9 cellular contexts compared by ENCODE assay signal in the genomic region with DNA sequence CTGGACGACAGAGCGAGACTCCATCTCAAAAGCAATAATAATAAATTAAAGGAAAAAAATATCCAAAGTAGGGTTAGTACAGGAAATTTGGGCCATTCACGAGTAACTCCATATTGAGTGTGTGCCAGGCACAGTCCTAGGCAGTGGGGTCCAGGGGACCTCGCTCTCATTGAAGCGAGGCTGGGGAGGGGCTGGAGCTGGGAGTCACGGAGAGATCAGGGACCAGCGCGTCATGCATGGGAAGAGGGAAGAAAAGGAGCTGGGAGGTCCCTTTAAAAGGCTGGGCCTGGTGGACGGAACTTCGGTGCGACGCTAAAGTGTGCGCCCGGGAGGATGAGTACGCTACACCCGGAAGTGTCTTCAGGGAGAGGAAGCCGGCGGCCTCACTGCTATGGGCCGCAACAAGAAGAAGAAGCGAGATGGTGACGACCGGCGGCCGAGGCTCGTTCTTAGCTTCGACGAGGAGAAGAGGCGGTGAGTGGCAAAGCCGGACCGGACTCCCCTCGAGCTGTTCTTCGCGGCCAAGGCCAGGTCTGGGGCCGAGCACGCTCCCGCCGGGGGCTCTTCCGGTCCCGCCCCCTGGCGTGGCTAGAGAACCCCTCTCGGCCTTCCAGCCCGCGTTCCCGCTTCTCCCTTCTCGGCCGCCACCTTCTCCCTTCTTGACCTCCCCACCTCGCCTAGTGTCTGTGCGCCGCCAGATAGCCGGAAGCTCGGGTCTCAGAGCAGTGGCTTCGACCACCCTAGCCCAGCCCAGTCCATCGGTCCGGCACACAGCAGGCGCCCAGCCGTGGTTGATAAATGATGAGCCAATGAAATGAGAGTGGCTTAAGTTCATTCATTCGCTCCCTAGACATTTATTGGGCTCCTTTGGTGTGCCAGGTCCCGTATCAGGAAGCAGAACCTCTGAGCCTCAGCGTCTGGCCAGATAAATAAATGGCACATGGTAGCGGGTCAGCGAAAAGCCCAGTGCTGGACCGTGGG. TPM values are rescaled to one million over a fixed set of nuclear protein-coding genes. Genes with fewer than 3 reads are reported as not detected.
DNase-seq lines count a peak whose midpoint lies in the region; ATAC-seq, FAIRE-seq and TF ChIP-seq lines count a peak whose summit lies in the region.
"Had no signal": no experiment of that assay in that cellular context is flagged by ENCODE, and none has a peak within 500 bp of the region (broad histone marks: within the 10 kb centered on the region; RNA-seq: fewer than 3 reads in every experiment).

A gene with protein sequence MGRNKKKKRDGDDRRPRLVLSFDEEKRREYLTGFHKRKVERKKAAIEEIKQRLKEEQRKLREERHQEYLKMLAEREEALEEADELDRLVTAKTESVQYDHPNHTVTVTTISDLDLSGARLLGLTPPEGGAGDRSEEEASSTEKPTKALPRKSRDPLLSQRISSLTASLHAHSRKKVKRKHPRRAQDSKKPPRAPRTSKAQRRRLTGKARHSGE (plus strand): TSS at position 342 of the 981 bp plus-strand sequence. CDS start 50 bp downstream, at position 392.

- peak within 1 kb of the TSS; percentile 94 for H2AFZ ChIP-seq in H1 (ENCODE audit: low read length)

- H4K5ac ChIP-seq in H1 (ENCODE audit: insufficient read length, low read depth, low read length) = peak within 1 kb of the TSS; percentile 96
- peak within 1 kb of the TSS; percentile 23 for H4K5ac ChIP-seq in mesendoderm (ENCODE audit: low read length)

- H4K8ac ChIP-seq in H1 (ENCODE audit: extremely low read depth, insufficient read depth, low read length) (peak within 1 kb of the TSS; percentile 99), mesendoderm (ENCODE audit: low read depth, low read length) (peak within 1 kb of the TSS; percentile 88)

- H3K9me3 ChIP-seq in BLaER1 treated with 17β-estradiol and CSF1 and Interleukin-3, amounts not matched to agents 10 nM and 100 nM (replicated peaks in 1 of 11) = no peaks in the 10 kb centered on the region
- H3K9me3 ChIP-seq in H1 (ENCODE audit: insufficient read depth in 2 of 2, low read depth in 1 of 2, low read length in 1 of 2) = no peaks in the 10 kb centered on the region

- H3K27ac ChIP-seq in BLaER1 treated with 17β-estradiol and CSF1 and Interleukin-3, amounts not matched to agents 10 nM and 100 nM = peak within 1 kb of the TSS; percentile 82 to 97 (median 93)
- H3K27ac ChIP-seq in H1 (ENCODE audit: low read depth, low read length) = peak within 1 kb of the TSS; percentile 88
- H3K27ac ChIP-seq in mesendoderm (ENCODE audit: low read depth, low read length) = peak within 1 kb of the TSS; percentile 70

- H3K56ac ChIP-seq in H1 (replicated peaks; ENCODE audit: insufficient read length, low read depth, low read length) = peak within 1 kb of the TSS; percentile 79
- peak within 1 kb of the TSS; percentile 96 for H3K56ac ChIP-seq in mesendoderm (ENCODE audit: low read length)

- no peaks in the 10 kb centered on the region for H3K27me3 ChIP-seq in BLaER1 treated with 17β-estradiol and CSF1 and Interleukin-3, amounts not matched to agents 10 nM and 100 nM
- no peaks in the 10 kb centered on the region for H3K27me3 ChIP-seq in H1 (replicated peaks in 1 of 4; ENCODE audit: control insufficient read depth in 3 of 4, extremely low read depth in 1 of 4, insufficient read depth in 3 of 4, low read length in 3 of 4)
- H3K27me3 ChIP-seq in mesendoderm (ENCODE audit: insufficient read depth, low read length, poor library complexity) = no peaks in the 10 kb centered on the region

- ATAC-seq in GM19351 (IDR thresholded peaks at IDR 0.05; ENCODE audit: unreplicated experiment) = peak; percentile 73

- H3K4me2 ChIP-seq in BLaER1 treated with 17β-estradiol and CSF1 and Interleukin-3, amounts not matched to agents 10 nM and 100 nM = peak within 1 kb of the TSS; percentile 74 to 96 (median 90)
- peak within 1 kb of the TSS; percentile 85 to 98 for H3K4me2 ChIP-seq in H1 (ENCODE audit: insufficient read depth in 1 of 2, low read depth in 2 of 2, low read length in 2 of 2)
- peak within 1 kb of the TSS; percentile 99 for H3K4me2 ChIP-seq in mesendoderm (ENCODE audit: low read length)

- 6% methylated on average over 57 of the region's 62 CpGs; no CpG with 5 or more reads in 1 of the 2 experiments for WGBS in H1 (ENCODE audit: extremely low coverage in 1 of 2, insufficient coverage in 1 of 2, insufficient read length in 1 of 2, insufficient replicate concordance in 2 of 2, low coverage in 1 of 2, low lambda C conversion rate in 2 of 2, missing lambda C conversion rate in 1 of 2), 2 experiments
- WGBS in mesendoderm (ENCODE audit: extremely low coverage, insufficient coverage, low lambda C conversion rate) = no CpG with 5 or more reads among the region's 62 CpGs

- POLR2A ChIA-PET in H1 (lab: Charles Lee; ENCODE audit: partially characterized antibody) = interaction anchor here (0.6 to 2.7 kb wide), 19 partner anchors 10 to 120 kb away, joined by 3 to 26 read pairs (median 3); a partner anchor contains a TSS

- no peak for TF ChIP-seq RAD21 in H1 (IDR thresholded peaks at IDR 0.05 in 1 of 2, conservative IDR thresholded peaks at IDR 0.05 in 1 of 2; ENCODE audit: low read depth in 2 of 2, low read length in 2 of 2)

- H3K9ac ChIP-seq in BLaER1 treated with 17β-estradiol and CSF1 and Interleukin-3, amounts not matched to agents 10 nM and 100 nM = peak within 1 kb of the TSS; percentile 86 to 97 (median 91)
- peak within 1 kb of the TSS; percentile 65 to 85 (median 72) for H3K9ac ChIP-seq in H1 (replicated peaks in 1 of 4; ENCODE audit: extremely low read depth in 1 of 4, low read depth in 3 of 4, low read length in 3 of 4)
- H3K9ac ChIP-seq in mesendoderm (ENCODE audit: low read length) = peak within 1 kb of the TSS; percentile 95

- H3K4me3 ChIP-seq in BLaER1 treated with 17β-estradiol and CSF1 and Interleukin-3, amounts not matched to agents 10 nM and 100 nM = peak within 1 kb of the TSS; percentile 78 to 100 (median 92)
- peak within 1 kb of the TSS; percentile 62 to 97 (median 87) for H3K4me3 ChIP-seq in H1 (ENCODE audit: extremely low read depth in 1 of 4, insufficient read depth in 2 of 4, low read depth in 3 of 4, low read length in 4 of 4)
- peak within 1 kb of the TSS; percentile 90 for H3K4me3 ChIP-seq in mesendoderm (ENCODE audit: low read length)

- DNase-seq in HK-2 (ENCODE audit: unreplicated experiment) (peak; percentile 74), NOMO-1 (lab: John Stamatoyannopoulos, UW; ENCODE audit: unreplicated experiment in 2 of 2) (peak; percentile 61 to 72), H1 (ENCODE audit: low read depth in 1 of 2, low spot score in 2 of 2) (peak; percentile 69 to 91), mesendoderm (peak; percentile 95)
- DNase-seq in activated CD8-positive, alpha-beta memory T cell treated with anti-CD3 and anti-CD28 coated beads for 4 hours (ENCODE audit: low read depth in 2 of 2) = peak; percentile 54 to 59
- DNase-seq in stimulated activated CD8-positive, alpha-beta memory T cell treated with anti-CD3 and anti-CD28 coated beads, Interleukin-15, amount 100 ng/mL, for 24 hours (ENCODE audit: low read depth) = peak; percentile 36

- H2BK5ac ChIP-seq in H1 (ENCODE audit: low read depth, low read length) = peak within 1 kb of the TSS; percentile 96
- peak within 1 kb of the TSS; percentile 87 for H2BK5ac ChIP-seq in mesendoderm (ENCODE audit: low read length)

- H2AK5ac ChIP-seq in H1 (ENCODE audit: low read depth, low read length) (no peak within 1 kb of the TSS), mesendoderm (ENCODE audit: low read length) (peak within 1 kb of the TSS; percentile 78)

- H2BK120ac ChIP-seq in H1 (replicated peaks; ENCODE audit: low read depth, low read length) = peak within 1 kb of the TSS; percentile 38
- no peak within 1 kb of the TSS for H2BK120ac ChIP-seq in mesendoderm (ENCODE audit: low read depth, low read length)

- H3K79me1 ChIP-seq in H1 (ENCODE audit: low read depth, low read length) (peaks cover 3% of the 10 kb centered on the region; the same call in 1 of the 2 replicates), mesendoderm (ENCODE audit: low read length) (peaks cover 5% of the 10 kb centered on the region)

- no peak for TF ChIP-seq CTCF in H1 (IDR thresholded peaks at IDR 0.05; ENCODE audit: control extremely low read depth in 1 of 3, insufficient read depth in 1 of 3, low read depth in 1 of 3, low read length in 3 of 3)

- H4K91ac ChIP-seq in H1 (replicated peaks; ENCODE audit: insufficient read length, low read length) = peak within 1 kb of the TSS; percentile 92

- H3K18ac ChIP-seq in H1 (ENCODE audit: extremely low read depth, low read length) (peak within 1 kb of the TSS; percentile 97), mesendoderm (ENCODE audit: low read length) (peak within 1 kb of the TSS; percentile 60)

- peaks cover 13 to 32% (median 20%) of the 10 kb centered on the region in 10 experiments for H3K4me1 ChIP-seq in BLaER1 treated with 17β-estradiol and CSF1 and Interleukin-3, amounts not matched to agents 10 nM and 100 nM
- H3K4me1 ChIP-seq in H1 (replicated peaks in 1 of 4; ENCODE audit: control insufficient read depth in 3 of 4, insufficient read depth in 4 of 4, low read length in 3 of 4) = peaks cover 0 to 6% (median 2%) of the 10 kb centered on the region in 4 experiments; a peak in 4 of 7 replicates
- no peaks in the 10 kb centered on the region for H3K4me1 ChIP-seq in mesendoderm (ENCODE audit: control insufficient read depth, low read depth, low read length)

- H3K14ac ChIP-seq in H1 (ENCODE audit: insufficient read length) = peak within 1 kb of the TSS; percentile 37

- H2BK20ac ChIP-seq in H1 (ENCODE audit: low read length) = no peak within 1 kb of the TSS

- H4K20me1 ChIP-seq in BLaER1 treated with 17β-estradiol and CSF1 and Interleukin-3, amounts not matched to agents 10 nM and 100 nM = peaks cover 0 to 21% (median 4%) of the 10 kb centered on the region in 11 experiments; a peak in 7 of 22 replicates
- H4K20me1 ChIP-seq in H1 (replicated peaks in 1 of 2; ENCODE audit: control insufficient read depth in 1 of 2, insufficient read depth in 2 of 2, low read length in 2 of 2) = peaks cover 0 to 2% of the 10 kb centered on the region in 2 experiments

- peak within 1 kb of the TSS; percentile 46; the same call in 1 of the 2 replicates for H2BK15ac ChIP-seq in H1 (ENCODE audit: low read length)
- no peak within 1 kb of the TSS for H2BK15ac ChIP-seq in mesendoderm (replicated peaks; ENCODE audit: low read depth)

- H3K79me2 ChIP-seq in H1 (ENCODE audit: control insufficient read depth in 1 of 2, insufficient read depth in 2 of 2, low read length in 2 of 2) (peaks cover 0 to 7% of the 10 kb centered on the region in 2 experiments; a peak in 1 of 4 replicates), mesendoderm (ENCODE audit: control insufficient read depth, insufficient read depth, low read length) (peaks cover 3% of the 10 kb centered on the region)

- FAIRE-seq in H1 (lab: Jason Lieb, UNC) = peak; percentile 60
- FAIRE-seq: colon had no signal

- peak in 1 of 2 experiments; percentile 88; a peak in 2 of 3 replicates for TF ChIP-seq POLR2A in H1 (IDR thresholded peaks at IDR 0.05; ENCODE audit: control extremely low read depth in 1 of 2, low read depth in 2 of 2, low read length in 2 of 2)

- H3K4ac ChIP-seq in H1 (replicated peaks; ENCODE audit: insufficient read length, low read depth, low read length) = peak within 1 kb of the TSS; percentile 74
- H3K4ac ChIP-seq in mesendoderm (ENCODE audit: low read depth, low read length) = peak within 1 kb of the TSS; percentile 89

- TF ChIP-seq EP300 in H1 (IDR thresholded peaks at IDR 0.05; ENCODE audit: borderline replicate concordance in 1 of 2, low read depth in 2 of 2, low read length in 2 of 2) = no peak

- H3K23me2 ChIP-seq in H1 (ENCODE audit: low read depth, low read length) = peaks cover 4% of the 10 kb centered on the region

- 0 out of 2 replicates have a peak within 1 kb of the TSS, but pooled peaks have one; percentile 7 for H2BK12ac ChIP-seq in H1 (ENCODE audit: low read depth, low read length)

- H3K23ac ChIP-seq in H1 (ENCODE audit: insufficient read length) (no peak within 1 kb of the TSS), mesendoderm (ENCODE audit: low read length) (no peak within 1 kb of the TSS)

- H3K36me3 ChIP-seq in BLaER1 treated with 17β-estradiol and CSF1 and Interleukin-3, amounts not matched to agents 10 nM and 100 nM = peaks cover 31 to 39% (median 35%) of the 10 kb centered on the region in 11 experiments
- H3K36me3 ChIP-seq in H1 (ENCODE audit: control insufficient read depth in 2 of 4, insufficient read depth in 4 of 4, low read length in 3 of 4) (peaks cover 3 to 16% (median 13%) of the 10 kb centered on the region in 4 experiments; a peak in 7 of 8 replicates), mesendoderm (ENCODE audit: control insufficient read depth, insufficient read depth, low read length) (no peaks in the 10 kb centered on the region)

- CTCF ChIA-PET in H1 (lab: Charles Lee; ENCODE audit: partially characterized antibody) = interaction anchor here (0.9 to 16.3 kb wide), 9 partner anchors 10 to 193 kb away, joined by 3 to 261 read pairs (median 5); a partner anchor contains a TSS

RNA-seq across cellular contexts. Expression of the gene that starts here (rescaled TPM):
- total RNA-seq in H1 (2021; fragmentation: NEBNext Ultra II Directional; extraction: Animal tissue kit (Norgen Biotek cat#: 25700)) = 26.7 and 28.3 TPM in 2 replicates
- polyA plus RNA-seq in H1 (2011; rRNA removed) = 25.3 TPM in 2 replicates
- polyA plus RNA-seq in H1 (2011; cell fraction: cytosol; rRNA removed) = 40.9 TPM
- polyA plus RNA-seq in H1 (2011; cell fraction: nucleus; rRNA removed) = 43.6 TPM
- 19.3 to 37.0 TPM (median 34.3 TPM) in 4 replicates for polyA plus RNA-seq in H1 (2012, experiment 1 of 2)
- polyA plus RNA-seq in H1 (2012, experiment 2 of 2) = 27.9 TPM
- 27.9 TPM for polyA plus RNA-seq in H1 (2013, experiment 1 of 2)
- polyA plus RNA-seq in H1 (2013, experiment 2 of 2) = 24.0 TPM
- 8.3 and 9.6 TPM in 2 replicates for polyA minus RNA-seq in H1 (2011; rRNA and poly(A)+ RNA removed)
- polyA minus RNA-seq in H1 (2011; cell fraction: cytosol; rRNA and poly(A)+ RNA removed) = 8.8 TPM
- 16.7 TPM for polyA minus RNA-seq in H1 (2011; cell fraction: nucleus; rRNA and poly(A)+ RNA removed)
- polyA plus RNA-seq in mesendoderm (2013, experiment 1 of 2) = 36.8 TPM
- 36.3 TPM for polyA plus RNA-seq in mesendoderm (2013, experiment 2 of 2)

Comparison
In these comparisons a context has a peak if more than half of its experiments do, and no peak if none do; other contexts are left out.
1. Peak in every context shown above with its lines: DNase-seq, ATAC-seq, H3K4me3 ChIP-seq and H3K27ac ChIP-seq.
2. DNase-seq: peak in every context shown above with its lines; median percentile 95 in mesendoderm; 80 in H1; 74 in HK-2; 66 in NOMO-1; 56 in activated CD8-positive, alpha-beta memory T cell treated with anti-CD3 and anti-CD28 coated beads for 4 hours; 36 in stimulated activated CD8-positive, alpha-beta memory T cell treated with anti-CD3 and anti-CD28 coated beads, Interleukin-15, amount 100 ng/mL, for 24 hours.